1 cellular context compared by ENCODE assay signal in the genomic region with DNA sequence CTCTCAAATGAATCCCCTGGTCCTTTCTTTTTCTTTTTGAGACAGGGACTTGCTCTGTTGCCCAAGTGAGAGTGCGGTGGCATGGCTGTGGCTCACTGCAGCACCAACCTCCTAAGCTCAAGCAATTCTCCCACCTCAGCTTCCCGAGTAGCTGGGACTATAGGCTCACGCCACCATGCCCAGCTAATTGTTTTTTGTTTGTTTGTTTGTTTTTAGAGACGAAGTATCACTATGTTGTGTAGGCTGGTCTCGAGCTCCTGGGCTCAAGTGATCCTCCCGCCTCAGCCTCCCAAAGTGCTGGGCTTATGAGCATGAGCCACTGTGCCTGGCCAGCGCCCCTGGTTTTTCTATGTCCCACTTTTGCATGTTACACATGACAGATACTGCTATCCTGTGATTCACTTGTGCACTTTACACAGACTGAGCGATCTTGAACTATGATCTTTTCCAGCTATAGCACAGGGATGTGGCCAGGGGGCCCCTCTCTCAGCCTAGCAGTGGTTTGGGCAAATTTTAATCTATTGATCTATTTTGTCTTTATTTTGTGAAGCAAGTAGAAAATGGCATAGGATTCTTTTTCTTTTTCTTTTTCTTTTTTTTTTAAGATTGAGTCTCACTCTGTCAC.
TF ChIP-seq lines count a peak whose summit lies in the region.

No MANE protein-coding gene starts in this region.

TF ChIP-seq in HepG2, 621 proteins besides CTCF, POLR2A, EP300 and RAD21 (continued from another document and continues in another):
- TF ChIP-seq, protein P1, sequence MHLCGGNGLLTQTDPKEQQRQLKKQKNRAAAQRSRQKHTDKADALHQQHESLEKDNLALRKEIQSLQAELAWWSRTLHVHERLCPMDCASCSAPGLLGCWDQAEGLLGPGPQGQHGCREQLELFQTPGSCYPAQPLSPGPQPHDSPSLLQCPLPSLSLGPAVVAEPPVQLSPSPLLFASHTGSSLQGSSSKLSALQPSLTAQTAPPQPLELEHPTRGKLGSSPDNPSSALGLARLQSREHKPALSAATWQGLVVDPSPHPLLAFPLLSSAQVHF (CRISPR knock-in tag; IDR thresholded peaks at IDR 0.05), result no peak
- TF ChIP-seq ZNF44 (CRISPR knock-in tag; IDR thresholded peaks at IDR 0.05) (no peak), TP53 (CRISPR knock-in tag; conservative IDR thresholded peaks at IDR 0.05) (no peak), NR2F2 (IDR thresholded peaks at IDR 0.05; ENCODE audit: borderline replicate concordance, low read depth) (no peak), PATZ1 (CRISPR knock-in tag; IDR thresholded peaks at IDR 0.05) (0 out of 2 replicates have a peak, but pooled peaks have one; percentile 18), RAD51 (IDR thresholded peaks at IDR 0.05; ENCODE audit: borderline replicate concordance) (no peak), ERF (CRISPR knock-in tag; IDR thresholded peaks at IDR 0.05) (no peak; the same call in 1 of the 2 replicates), BCL6 (CRISPR knock-in tag; IDR thresholded peaks at IDR 0.05) (no peak), ZNF292 (CRISPR knock-in tag; IDR thresholded peaks at IDR 0.05; ENCODE audit: borderline replicate concordance, low read depth) (no peak), XRCC5 (optimal IDR thresholded peaks at IDR 0.05; ENCODE audit: low read length) (no peak), ZNF678 (CRISPR knock-in tag; IDR thresholded peaks at IDR 0.05) (no peak), ZNF792 (CRISPR knock-in tag; IDR thresholded peaks at IDR 0.05) (no peak), SALL1 (CRISPR knock-in tag; IDR thresholded peaks at IDR 0.05) (peak; percentile 57), ZNF20 (CRISPR knock-in tag; IDR thresholded peaks at IDR 0.05) (no peak), FOXP1 (IDR thresholded peaks at IDR 0.05) (no peak), FOXP1 (CRISPR knock-in tag; IDR thresholded peaks at IDR 0.05) (no peak), ZNF484 (CRISPR knock-in tag; IDR thresholded peaks at IDR 0.05; ENCODE audit: borderline replicate concordance, low read depth) (no peak), BORCS8-MEF2B (CRISPR knock-in tag; IDR thresholded peaks at IDR 0.05) (no peak), SSRP1 (CRISPR knock-in tag; IDR thresholded peaks at IDR 0.05) (no peak), ATRX (CRISPR knock-in tag; IDR thresholded peaks at IDR 0.05; ENCODE audit: borderline replicate concordance) (no peak), ZMYM2 (CRISPR knock-in tag; IDR thresholded peaks at IDR 0.05) (no peak), NR1H2 (CRISPR knock-in tag; IDR thresholded peaks at IDR 0.05; ENCODE audit: borderline replicate concordance, low read depth) (no peak), SP4 (CRISPR knock-in tag; IDR thresholded peaks at IDR 0.05) (no peak), ZNF703 (CRISPR knock-in tag; IDR thresholded peaks at IDR 0.05; ENCODE audit: borderline replicate concordance) (no peak), RARG (CRISPR knock-in tag; IDR thresholded peaks at IDR 0.05; ENCODE audit: low read depth) (no peak), JARID2 (CRISPR knock-in tag; IDR thresholded peaks at IDR 0.05; ENCODE audit: insufficient replicate concordance) (no peak), KAT2B (IDR thresholded peaks at IDR 0.05; ENCODE audit: borderline replicate concordance, low read depth, low read length) (no peak), HIVEP1 (CRISPR knock-in tag; IDR thresholded peaks at IDR 0.05) (no peak), ZNF12 (CRISPR knock-in tag; IDR thresholded peaks at IDR 0.05) (no peak), ZNF878 (CRISPR knock-in tag; IDR thresholded peaks at IDR 0.05) (no peak), MIXL1 (CRISPR knock-in tag; IDR thresholded peaks at IDR 0.05) (0 out of 2 replicates have a peak, but pooled peaks have one; percentile 23), NR0B2 (CRISPR knock-in tag; IDR thresholded peaks at IDR 0.05) (no peak), MYPOP (CRISPR knock-in tag; IDR thresholded peaks at IDR 0.05) (no peak), ZNF556 (CRISPR knock-in tag; IDR thresholded peaks at IDR 0.05; ENCODE audit: borderline replicate concordance) (no peak), SRSF4 (IDR thresholded peaks at IDR 0.05; ENCODE audit: low read depth, low read length, poor library complexity, severe bottlenecking) (no peak), HHEX (CRISPR knock-in tag; IDR thresholded peaks at IDR 0.05) (no peak), ZNF598 (CRISPR knock-in tag; IDR thresholded peaks at IDR 0.05; ENCODE audit: borderline replicate concordance) (no peak), ARID4A (CRISPR knock-in tag; IDR thresholded peaks at IDR 0.05; ENCODE audit: borderline replicate concordance) (no peak)
- TF ChIP-seq, protein P2, sequence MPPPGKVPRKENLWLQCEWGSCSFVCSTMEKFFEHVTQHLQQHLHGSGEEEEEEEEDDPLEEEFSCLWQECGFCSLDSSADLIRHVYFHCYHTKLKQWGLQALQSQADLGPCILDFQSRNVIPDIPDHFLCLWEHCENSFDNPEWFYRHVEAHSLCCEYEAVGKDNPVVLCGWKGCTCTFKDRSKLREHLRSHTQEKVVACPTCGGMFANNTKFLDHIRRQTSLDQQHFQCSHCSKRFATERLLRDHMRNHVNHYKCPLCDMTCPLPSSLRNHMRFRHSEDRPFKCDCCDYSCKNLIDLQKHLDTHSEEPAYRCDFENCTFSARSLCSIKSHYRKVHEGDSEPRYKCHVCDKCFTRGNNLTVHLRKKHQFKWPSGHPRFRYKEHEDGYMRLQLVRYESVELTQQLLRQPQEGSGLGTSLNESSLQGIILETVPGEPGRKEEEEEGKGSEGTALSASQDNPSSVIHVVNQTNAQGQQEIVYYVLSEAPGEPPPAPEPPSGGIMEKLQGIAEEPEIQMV (CRISPR knock-in tag; IDR thresholded peaks at IDR 0.05; ENCODE audit: low read depth), result no peak
- TF ChIP-seq, protein P3, sequence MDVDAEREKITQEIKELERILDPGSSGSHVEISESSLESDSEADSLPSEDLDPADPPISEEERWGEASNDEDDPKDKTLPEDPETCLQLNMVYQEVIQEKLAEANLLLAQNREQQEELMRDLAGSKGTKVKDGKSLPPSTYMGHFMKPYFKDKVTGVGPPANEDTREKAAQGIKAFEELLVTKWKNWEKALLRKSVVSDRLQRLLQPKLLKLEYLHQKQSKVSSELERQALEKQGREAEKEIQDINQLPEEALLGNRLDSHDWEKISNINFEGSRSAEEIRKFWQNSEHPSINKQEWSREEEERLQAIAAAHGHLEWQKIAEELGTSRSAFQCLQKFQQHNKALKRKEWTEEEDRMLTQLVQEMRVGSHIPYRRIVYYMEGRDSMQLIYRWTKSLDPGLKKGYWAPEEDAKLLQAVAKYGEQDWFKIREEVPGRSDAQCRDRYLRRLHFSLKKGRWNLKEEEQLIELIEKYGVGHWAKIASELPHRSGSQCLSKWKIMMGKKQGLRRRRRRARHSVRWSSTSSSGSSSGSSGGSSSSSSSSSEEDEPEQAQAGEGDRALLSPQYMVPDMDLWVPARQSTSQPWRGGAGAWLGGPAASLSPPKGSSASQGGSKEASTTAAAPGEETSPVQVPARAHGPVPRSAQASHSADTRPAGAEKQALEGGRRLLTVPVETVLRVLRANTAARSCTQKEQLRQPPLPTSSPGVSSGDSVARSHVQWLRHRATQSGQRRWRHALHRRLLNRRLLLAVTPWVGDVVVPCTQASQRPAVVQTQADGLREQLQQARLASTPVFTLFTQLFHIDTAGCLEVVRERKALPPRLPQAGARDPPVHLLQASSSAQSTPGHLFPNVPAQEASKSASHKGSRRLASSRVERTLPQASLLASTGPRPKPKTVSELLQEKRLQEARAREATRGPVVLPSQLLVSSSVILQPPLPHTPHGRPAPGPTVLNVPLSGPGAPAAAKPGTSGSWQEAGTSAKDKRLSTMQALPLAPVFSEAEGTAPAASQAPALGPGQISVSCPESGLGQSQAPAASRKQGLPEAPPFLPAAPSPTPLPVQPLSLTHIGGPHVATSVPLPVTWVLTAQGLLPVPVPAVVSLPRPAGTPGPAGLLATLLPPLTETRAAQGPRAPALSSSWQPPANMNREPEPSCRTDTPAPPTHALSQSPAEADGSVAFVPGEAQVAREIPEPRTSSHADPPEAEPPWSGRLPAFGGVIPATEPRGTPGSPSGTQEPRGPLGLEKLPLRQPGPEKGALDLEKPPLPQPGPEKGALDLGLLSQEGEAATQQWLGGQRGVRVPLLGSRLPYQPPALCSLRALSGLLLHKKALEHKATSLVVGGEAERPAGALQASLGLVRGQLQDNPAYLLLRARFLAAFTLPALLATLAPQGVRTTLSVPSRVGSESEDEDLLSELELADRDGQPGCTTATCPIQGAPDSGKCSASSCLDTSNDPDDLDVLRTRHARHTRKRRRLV (CRISPR knock-in tag; IDR thresholded peaks at IDR 0.05), result no peak
- TF ChIP-seq, protein P4, sequence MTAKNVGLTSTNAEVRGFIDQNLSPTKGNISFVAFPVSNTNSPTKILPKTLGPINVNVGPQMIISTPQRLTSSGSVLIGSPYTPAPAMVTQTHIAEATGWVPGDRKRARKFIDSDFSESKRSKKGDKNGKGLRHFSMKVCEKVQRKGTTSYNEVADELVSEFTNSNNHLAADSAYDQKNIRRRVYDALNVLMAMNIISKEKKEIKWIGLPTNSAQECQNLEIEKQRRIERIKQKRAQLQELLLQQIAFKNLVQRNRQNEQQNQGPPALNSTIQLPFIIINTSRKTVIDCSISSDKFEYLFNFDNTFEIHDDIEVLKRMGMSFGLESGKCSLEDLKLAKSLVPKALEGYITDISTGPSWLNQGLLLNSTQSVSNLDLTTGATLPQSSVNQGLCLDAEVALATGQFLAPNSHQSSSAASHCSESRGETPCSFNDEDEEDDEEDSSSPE (CRISPR knock-in tag; IDR thresholded peaks at IDR 0.05), result no peak
- TF ChIP-seq, protein P5, sequence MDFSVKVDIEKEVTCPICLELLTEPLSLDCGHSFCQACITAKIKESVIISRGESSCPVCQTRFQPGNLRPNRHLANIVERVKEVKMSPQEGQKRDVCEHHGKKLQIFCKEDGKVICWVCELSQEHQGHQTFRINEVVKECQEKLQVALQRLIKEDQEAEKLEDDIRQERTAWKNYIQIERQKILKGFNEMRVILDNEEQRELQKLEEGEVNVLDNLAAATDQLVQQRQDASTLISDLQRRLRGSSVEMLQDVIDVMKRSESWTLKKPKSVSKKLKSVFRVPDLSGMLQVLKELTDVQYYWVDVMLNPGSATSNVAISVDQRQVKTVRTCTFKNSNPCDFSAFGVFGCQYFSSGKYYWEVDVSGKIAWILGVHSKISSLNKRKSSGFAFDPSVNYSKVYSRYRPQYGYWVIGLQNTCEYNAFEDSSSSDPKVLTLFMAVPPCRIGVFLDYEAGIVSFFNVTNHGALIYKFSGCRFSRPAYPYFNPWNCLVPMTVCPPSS (IDR thresholded peaks at IDR 0.05), result no peak
- TF ChIP-seq, protein P6, sequence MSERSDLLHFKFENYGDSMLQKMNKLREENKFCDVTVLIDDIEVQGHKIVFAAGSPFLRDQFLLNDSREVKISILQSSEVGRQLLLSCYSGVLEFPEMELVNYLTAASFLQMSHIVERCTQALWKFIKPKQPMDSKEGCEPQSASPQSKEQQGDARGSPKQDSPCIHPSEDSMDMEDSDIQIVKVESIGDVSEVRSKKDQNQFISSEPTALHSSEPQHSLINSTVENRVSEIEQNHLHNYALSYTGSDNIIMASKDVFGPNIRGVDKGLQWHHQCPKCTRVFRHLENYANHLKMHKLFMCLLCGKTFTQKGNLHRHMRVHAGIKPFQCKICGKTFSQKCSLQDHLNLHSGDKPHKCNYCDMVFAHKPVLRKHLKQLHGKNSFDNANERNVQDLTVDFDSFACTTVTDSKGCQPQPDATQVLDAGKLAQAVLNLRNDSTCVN (CRISPR knock-in tag; IDR thresholded peaks at IDR 0.05; ENCODE audit: borderline replicate concordance), result no peak
